Comparison of ENCODE assay signal across 1 cellular context in the genomic region with DNA sequence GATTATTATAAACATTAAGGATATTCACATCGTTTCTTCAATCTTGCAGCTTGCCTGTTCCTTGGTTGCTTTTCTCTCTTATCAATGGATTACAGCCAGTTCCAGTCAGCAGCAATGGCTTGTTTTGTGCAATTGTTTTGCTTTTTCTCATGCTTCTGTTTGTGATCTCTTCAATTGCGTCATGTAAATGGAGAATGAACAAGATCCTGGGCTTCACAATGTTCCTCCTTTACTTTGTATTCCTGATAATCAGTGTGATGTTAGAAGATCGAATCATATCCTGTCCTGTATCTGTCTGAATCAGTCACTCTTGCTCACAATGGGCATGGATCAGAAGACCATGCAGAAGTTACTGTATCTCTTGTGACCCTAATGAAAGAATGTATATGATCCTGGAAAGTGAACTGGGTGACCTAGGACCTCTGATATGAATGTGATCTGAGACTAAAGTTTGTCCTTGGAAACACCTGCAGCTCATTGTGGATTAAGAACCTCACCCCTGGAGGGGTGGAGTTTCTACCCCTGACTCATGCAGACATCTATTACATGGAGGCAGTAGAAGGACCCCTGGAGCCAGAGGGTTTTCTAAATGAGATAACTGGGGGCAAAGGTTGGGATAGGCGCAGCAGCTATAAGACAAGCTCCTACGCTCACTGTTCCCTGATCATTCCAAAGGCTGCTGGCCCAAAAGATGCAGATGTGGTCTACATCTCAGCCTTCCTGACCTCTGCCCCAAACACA.
TF ChIP-seq lines count a peak whose summit lies in the region.

No MANE protein-coding gene starts in this region.

TF ChIP-seq in endothelial cell of umbilical vein, 7 proteins besides CTCF, POLR2A, EP300 and RAD21 (continued from another document):
- TF ChIP-seq MYC (IDR thresholded peaks at IDR 0.05; ENCODE audit: low read depth, low read length) (no peak), EZH2 (IDR thresholded peaks at IDR 0.05; ENCODE audit: borderline replicate concordance, low read depth, low read length, severe bottlenecking) (no peak)
TF ChIP-seq in endothelial cell of umbilical vein: peak in this region for 3.
